Comparison of ENCODE assay signal across 9 cellular contexts in the genomic region with DNA sequence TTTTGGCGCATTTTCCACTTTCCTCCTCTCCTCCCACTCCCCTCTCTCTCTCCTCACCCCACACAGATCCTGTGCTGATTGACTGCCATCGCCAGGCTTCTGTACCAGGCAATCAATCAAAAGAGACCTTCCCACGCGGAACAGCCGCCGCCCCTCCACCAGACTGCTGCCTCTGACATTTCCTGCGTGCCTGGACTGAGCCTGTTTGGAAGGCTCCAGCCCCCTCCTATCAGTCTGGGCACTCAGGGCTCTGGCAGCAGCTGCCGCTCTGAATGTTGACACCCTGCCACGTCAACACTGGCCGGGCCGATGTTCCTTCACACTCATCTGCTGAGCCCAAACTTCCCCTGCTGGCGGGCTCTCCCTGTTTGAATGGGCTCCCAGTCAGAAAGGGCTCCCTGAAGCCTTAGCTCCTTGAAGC.
DNase-seq lines count a peak whose midpoint lies in the region; ATAC-seq and TF ChIP-seq lines count a peak whose summit lies in the region.
"Had no signal": no experiment of that assay in that cellular context is flagged by ENCODE, and none has a peak within 500 bp of the region (broad histone marks: within the 10 kb centered on the region; RNA-seq: fewer than 3 reads in every experiment).

No MANE protein-coding gene starts in this region.

- H2AFZ ChIP-seq in mesenchymal stem cell (ENCODE audit: low read depth, low read length) (no peak overlapping the region), PC-3 (ENCODE audit: low read length) (no peak overlapping the region)

- 37% methylated on average over 12 of the region's 12 CpGs for WGBS in mesenchymal stem cell

- H3K79me1 ChIP-seq in mesenchymal stem cell (replicated peaks; ENCODE audit: low read length, poor library complexity, severe bottlenecking) = no peaks in the 10 kb centered on the region

- no peak overlapping the region for H3K4me3 ChIP-seq in A673 (ENCODE audit: low read depth, low read length, poor library complexity, severe bottlenecking)
- H3K4me3 ChIP-seq in cardiac fibroblast (replicated peaks in 1 of 2; ENCODE audit: low read depth in 2 of 2, low read length in 2 of 2) = no peak overlapping the region
- peak overlapping the region in 1 of 2 experiments; percentile 42 for H3K4me3 ChIP-seq in mesenchymal stem cell (ENCODE audit: insufficient read depth in 1 of 2, low read depth in 1 of 2, low read length in 2 of 2)
- no peak overlapping the region for H3K4me3 ChIP-seq in PC-3 (ENCODE audit: low read length)

- peak overlapping the region; percentile 76 for H4K8ac ChIP-seq in mesenchymal stem cell (ENCODE audit: low read length)

- H3K4me1 ChIP-seq in A673 (ENCODE audit: insufficient read depth, low read length, poor library complexity, severe bottlenecking) (peaks cover 14% of the 10 kb centered on the region), mesenchymal stem cell (ENCODE audit: control insufficient read depth, insufficient read depth, low read depth, low read length) (peaks cover 2% of the 10 kb centered on the region), PC-3 (ENCODE audit: insufficient read depth, low read length) (no peaks in the 10 kb centered on the region)

- H3K14ac ChIP-seq in mesenchymal stem cell (ENCODE audit: low read length in 2 of 2) = peak overlapping the region in 1 of 2 experiments; percentile 1

- H4K91ac ChIP-seq in mesenchymal stem cell (ENCODE audit: low read length) = no peak overlapping the region

- H3K36me3 Mint-ChIP-seq in T-cell = no peaks in the 10 kb centered on the region
- H3K36me3 Mint-ChIP-seq in activated CD4-positive, alpha-beta memory T cell treated with anti-CD3 and anti-CD28 coated beads for 36 hours = no peaks in the 10 kb centered on the region

- BruUV-seq in A673 (replicated peaks; lab: Mats Ljungman, UMichigan) (no TSS peak), PC-3 (replicated peaks; lab: Mats Ljungman, UMichigan) (no TSS peak)

- H3K27me3 ChIP-seq in A673 (replicated peaks; ENCODE audit: insufficient read depth, low read depth, low read length, poor library complexity) (no peaks in the 10 kb centered on the region), mesenchymal stem cell (ENCODE audit: control insufficient read depth in 1 of 2, insufficient read depth in 1 of 2, low read length in 2 of 2) (no peaks in the 10 kb centered on the region), PC-3 (ENCODE audit: low read length) (peaks cover 9% of the 10 kb centered on the region; the same call in 1 of the 2 replicates)

- no peak overlapping the region for H2BK12ac ChIP-seq in mesenchymal stem cell (ENCODE audit: low read length in 2 of 2)

- DNase-seq in A673 (ENCODE audit: low spot score) = peak; percentile 38
- peak; percentile 0 to 42 for DNase-seq in cardiac fibroblast (ENCODE audit: low read depth in 2 of 2)
- DNase-seq in mesenchymal stem cell = peak; percentile 52
- no peak for DNase-seq in PC-3
- no peak for DNase-seq in T-cell
- no peak for DNase-seq in activated CD4-positive, alpha-beta memory T cell treated with anti-CD3 and anti-CD28 coated beads for 36 hours
- DNase-seq in dedifferentiated amniotic fluid mesenchymal stem cell (ENCODE audit: extremely low spot score) = no peak
- DNase-seq: DND-41 had no signal

- H3K27ac Mint-ChIP-seq in T-cell = no peak overlapping the region
- H3K27ac Mint-ChIP-seq in activated CD4-positive, alpha-beta memory T cell treated with anti-CD3 and anti-CD28 coated beads for 36 hours = no peak overlapping the region

- H3K9ac ChIP-seq in mesenchymal stem cell (ENCODE audit: low read length) (peak overlapping the region; percentile 75), PC-3 (ENCODE audit: low read length) (no peak overlapping the region)

- CTCF ChIA-PET in A673 (lab: Charles Lee) (no interaction called here), PC-3 (lab: Charles Lee) (no interaction called here), T-cell (lab: Charles Lee) (no interaction called here)
- CTCF ChIA-PET in activated CD4-positive, alpha-beta memory T cell treated with anti-CD3 and anti-CD28 coated beads for 36 hours (lab: Charles Lee) = no interaction called here

- no peak overlapping the region for H3K4me3 Mint-ChIP-seq in T-cell
- H3K4me3 Mint-ChIP-seq in activated CD4-positive, alpha-beta memory T cell treated with anti-CD3 and anti-CD28 coated beads for 36 hours = no peak overlapping the region

- peak; percentile 47 for ATAC-seq in HG03432 (IDR thresholded peaks at IDR 0.05; ENCODE audit: unreplicated experiment)
- ATAC-seq in PC-3 = no peak
- ATAC-seq in T-cell (replicated peaks in 1 of 4) = no peak

- no peak overlapping the region for H3K23ac ChIP-seq in mesenchymal stem cell (ENCODE audit: low read length in 2 of 2)

- H4K20me1 ChIP-seq in PC-3 (ENCODE audit: low read length) = no peaks in the 10 kb centered on the region

- H3K36me3 ChIP-seq in A673 (ENCODE audit: insufficient read depth, low read length, poor library complexity, severe bottlenecking) (no peaks in the 10 kb centered on the region), mesenchymal stem cell (ENCODE audit: control insufficient read depth in 1 of 2, insufficient read depth in 2 of 2, low read depth in 1 of 2, low read length in 2 of 2) (no peaks in the 10 kb centered on the region), PC-3 (ENCODE audit: low read depth, low read length) (no peaks in the 10 kb centered on the region)

- H3K4me2 ChIP-seq in mesenchymal stem cell (ENCODE audit: low read length, poor library complexity, severe bottlenecking) (no peak overlapping the region), PC-3 (ENCODE audit: low read length) (no peak overlapping the region)

- H3K27me3 Mint-ChIP-seq in T-cell = peaks cover 0 to 11% of the 10 kb centered on the region in 2 donors
- H3K27me3 Mint-ChIP-seq in activated CD4-positive, alpha-beta memory T cell treated with anti-CD3 and anti-CD28 coated beads for 36 hours = peaks cover 4% of the 10 kb centered on the region

- H3K27ac ChIP-seq in A673 (ENCODE audit: low read depth, low read length, poor library complexity, severe bottlenecking) (no peak overlapping the region), mesenchymal stem cell (ENCODE audit: low read length, poor library complexity, severe bottlenecking) (no peak overlapping the region), PC-3 (ENCODE audit: low read length) (no peak overlapping the region)

- H3K18ac ChIP-seq in mesenchymal stem cell (ENCODE audit: low read depth in 1 of 2, low read length in 2 of 2) = peak overlapping the region; percentile 14 to 42

- POLR2A ChIA-PET in A673 (lab: Charles Lee; ENCODE audit: low non-redundant PET) = no interaction called here
- POLR2A ChIA-PET in PC-3 (lab: Charles Lee; ENCODE audit: unreplicated experiment) = no interaction called here
- POLR2A ChIA-PET in T-cell (lab: Charles Lee) = no interaction called here
- POLR2A ChIA-PET in activated CD4-positive, alpha-beta memory T cell treated with anti-CD3 and anti-CD28 coated beads for 36 hours (lab: Charles Lee) = no interaction called here

- H3K9me3 ChIP-seq in A673 (ENCODE audit: low read depth, low read length, poor library complexity, severe bottlenecking) = no peaks in the 10 kb centered on the region
- H3K9me3 ChIP-seq in mesenchymal stem cell (ENCODE audit: control insufficient read depth, low read length) = no peaks in the 10 kb centered on the region
- no peaks in the 10 kb centered on the region for H3K9me3 ChIP-seq in PC-3 (ENCODE audit: low read length)

- H2BK5ac ChIP-seq in mesenchymal stem cell (ENCODE audit: low read depth, low read length, poor library complexity, severe bottlenecking) = no peak overlapping the region

- TF ChIP-seq CTCF in A673 (conservative IDR thresholded peaks at IDR 0.05; ENCODE audit: low read depth, low read length) = no peak
- no peak for TF ChIP-seq CTCF in cardiac fibroblast (IDR thresholded peaks at IDR 0.05; ENCODE audit: low read depth, low read length)
- TF ChIP-seq CTCF in PC-3 (conservative IDR thresholded peaks at IDR 0.05; ENCODE audit: low read depth, low read length) = no peak

- H3K4ac ChIP-seq in mesenchymal stem cell (ENCODE audit: low read depth in 1 of 2, low read length in 2 of 2) = peak overlapping the region in 1 of 2 experiments; percentile 20

- H2BK15ac ChIP-seq in mesenchymal stem cell (ENCODE audit: low read depth, poor library complexity, severe bottlenecking) = no peak overlapping the region

- peaks cover 0 to 6% (median 0%) of the 10 kb centered on the region in 3 donors for H3K4me1 Mint-ChIP-seq in T-cell
- H3K4me1 Mint-ChIP-seq in activated CD4-positive, alpha-beta memory T cell treated with anti-CD3 and anti-CD28 coated beads for 36 hours (ENCODE audit: low read depth) = peaks cover 5% of the 10 kb centered on the region

- H3K9me2 ChIP-seq in PC-3 (replicated peaks; ENCODE audit: low read length) = no peaks in the 10 kb centered on the region

- H3K79me2 ChIP-seq in PC-3 (ENCODE audit: low read length) = no peaks in the 10 kb centered on the region

- H2AK5ac ChIP-seq in mesenchymal stem cell (ENCODE audit: low read length, severe bottlenecking) = no peak overlapping the region

- no peak overlapping the region for H2BK120ac ChIP-seq in mesenchymal stem cell (ENCODE audit: low read depth, low read length)

- intact Hi-C loops in A673 (cut with micrococcal nuclease; ENCODE audit: unreplicated experiment) (loop anchor here (10.0 kb wide), 1 partner anchor 470 kb away; the partner anchor contains the start of gene EPHA4), PC-3 (cut with micrococcal nuclease) (loop anchor here (10.0 kb wide), 1 partner anchor 470 kb away; the partner anchor contains the start of gene EPHA4)
- intact Hi-C loops in activated CD4-positive, alpha-beta memory T cell treated with anti-CD3 and anti-CD28 coated beads for 36 hours (cut with micrococcal nuclease) = loop anchor here (10.0 kb wide), 1 partner anchor 470 kb away; the partner anchor contains the start of gene EPHA4

- H3F3A ChIP-seq in PC-3 (ENCODE audit: low read length, unreplicated experiment) = no peaks in the 10 kb centered on the region

- peaks cover 0 to 5% (median 0%) of the 10 kb centered on the region in 3 donors for H3K9me3 Mint-ChIP-seq in T-cell
- peaks cover 3% of the 10 kb centered on the region for H3K9me3 Mint-ChIP-seq in activated CD4-positive, alpha-beta memory T cell treated with anti-CD3 and anti-CD28 coated beads for 36 hours

Comparison
In these comparisons a context has a peak if more than half of its experiments do, and no peak if none do; other contexts are left out.
1. DNase-seq: peak in A673 (single experiment), cardiac fibroblast (2 of 2) and mesenchymal stem cell (single experiment); none in PC-3 (single experiment), T-cell (0 of 34), activated CD4-positive, alpha-beta memory T cell treated with anti-CD3 and anti-CD28 coated beads for 36 hours (single experiment) and dedifferentiated amniotic fluid mesenchymal stem cell (single experiment).